Comparison of ENCODE assay signal across 9 cellular contexts in genomic region chr2:9234680-9235387, GRCh38. TPM values are rescaled to one million over a fixed set of nuclear protein-coding genes. Genes with fewer than 3 reads are reported as not detected.
A peak's percentile ranks its signal among the peaks of the same experiment; 100 is the strongest.
DNase-seq lines count a peak whose midpoint lies in the region; ATAC-seq and TF ChIP-seq lines count a peak whose summit lies in the region.
"Had no signal": no experiment of that assay in that cellular context is flagged by ENCODE, and none has a peak within 500 bp of the region (broad histone marks: within the 10 kb centered on the region; RNA-seq: fewer than 3 reads in every experiment).

No MANE protein-coding gene starts in this region.

- H4K20me1 ChIP-seq in BLaER1 = peaks cover 99% of the 10 kb centered on the region
- H4K20me1 ChIP-seq in PC-3 (ENCODE audit: low read length) = 0 out of 2 replicates have a peak, but pooled peaks cover 6% of the 10 kb centered on the region

- H3F3A ChIP-seq in PC-3 (ENCODE audit: low read length, unreplicated experiment) = peaks cover 9% of the 10 kb centered on the region

- CTCF ChIA-PET in PC-3 (lab: Charles Lee) = interaction anchor here (0.5 to 1.8 kb wide), 2 partner anchors 26 to 701 kb away, joined by 3 to 9 read pairs; no protein-coding TSS in a partner anchor

- no peaks in the 10 kb centered on the region for H3K36me3 Mint-ChIP-seq in endodermal cell (ENCODE audit: low read depth)
- peaks cover 4% of the 10 kb centered on the region for H3K36me3 Mint-ChIP-seq in nephron progenitor cell (ENCODE audit: low read depth)
- H3K36me3 Mint-ChIP-seq: stimulated activated naive B cell treated with anti-CD40 and anti-IgM and Interleukin-4, amounts not matched to agents 10 μg/mL and 1 μg/mL and 100 μg/mL, for 72 hours had no signal

- peak overlapping the region; percentile 78 for H3K27ac Mint-ChIP-seq in endodermal cell
- H3K27ac Mint-ChIP-seq in nephron progenitor cell = peak overlapping the region; percentile 80
- H3K27ac Mint-ChIP-seq: stimulated activated naive B cell treated with anti-CD40 and anti-IgM and Interleukin-4, amounts not matched to agents 10 μg/mL and 1 μg/mL and 100 μg/mL, for 72 hours had no signal

- H3K27ac ChIP-seq in BLaER1 (peak overlapping the region; percentile 49; the same call in 1 of the 2 replicates), PC-3 (ENCODE audit: low read length) (peak overlapping the region; percentile 96), endodermal cell (ENCODE audit: low read depth, low read length) (no peak overlapping the region)

- H3K4me3 ChIP-seq in BLaER1 = no peak overlapping the region
- peak overlapping the region; percentile 33 for H3K4me3 ChIP-seq in PC-3 (ENCODE audit: low read length)
- no peak overlapping the region for H3K4me3 ChIP-seq in endodermal cell (ENCODE audit: low read length)

- DNase-seq in PC-3 (peak; percentile 96), endodermal cell (no peak), nephron progenitor cell (no peak), GM10266 (ENCODE audit: extremely low spot score) (no peak), NCI-H2081 (lab: John Stamatoyannopoulos, UW) (no peak)
- DNase-seq in activated effector memory CD4-positive, alpha-beta T cell treated with Interleukin-2 at 50 U/mL for 16 hours = no peak
- DNase-seq: stimulated activated naive B cell treated with anti-CD40 and anti-IgM and Interleukin-4, amounts not matched to agents 10 μg/mL and 1 μg/mL and 100 μg/mL, for 72 hours had no signal

- WGBS in endodermal cell (ENCODE audit: insufficient coverage in 1 of 2, insufficient read length in 1 of 2), 2 experiments = 94% methylated on average over 9 to 12 of the region's 12 CpGs

- H3K4me1 ChIP-seq in BLaER1 = peaks cover 86% of the 10 kb centered on the region
- H3K4me1 ChIP-seq in PC-3 (ENCODE audit: insufficient read depth, low read length) = peaks cover 73% of the 10 kb centered on the region
- no peaks in the 10 kb centered on the region for H3K4me1 ChIP-seq in endodermal cell (ENCODE audit: control insufficient read depth, insufficient read depth, low read length)

- H2AFZ ChIP-seq in PC-3 (ENCODE audit: low read length) = peak overlapping the region; percentile 13

- peaks cover 92% of the 10 kb centered on the region for H3K79me2 ChIP-seq in PC-3 (ENCODE audit: low read length)

- H3K4me3 Mint-ChIP-seq in endodermal cell = no peak overlapping the region
- no peak overlapping the region for H3K4me3 Mint-ChIP-seq in nephron progenitor cell
- H3K4me3 Mint-ChIP-seq: stimulated activated naive B cell treated with anti-CD40 and anti-IgM and Interleukin-4, amounts not matched to agents 10 μg/mL and 1 μg/mL and 100 μg/mL, for 72 hours had no signal

- H3K27me3 ChIP-seq in BLaER1 (no peaks in the 10 kb centered on the region), PC-3 (ENCODE audit: low read length) (no peaks in the 10 kb centered on the region), endodermal cell (ENCODE audit: control insufficient read depth, insufficient read depth, low read length, poor library complexity, severe bottlenecking) (no peaks in the 10 kb centered on the region)

- no peaks in the 10 kb centered on the region for H3K9me2 ChIP-seq in PC-3 (replicated peaks; ENCODE audit: low read length)

- TF ChIP-seq CTCF in PC-3 (conservative IDR thresholded peaks at IDR 0.05; ENCODE audit: low read depth, low read length) (no peak), endodermal cell (conservative IDR thresholded peaks at IDR 0.05) (no peak), nephron progenitor cell (IDR thresholded peaks at IDR 0.05) (no peak), GM10266 (IDR thresholded peaks at IDR 0.05; ENCODE audit: control insufficient read depth, insufficient read depth, low read depth, missing control alignments) (no peak)

- intact Hi-C loops in PC-3 (cut with micrococcal nuclease) = loop anchor here (1.0 kb wide), 1 partner anchor 52 kb away; no protein-coding TSS in a partner anchor

- TSS peak; percentile 99 for BruUV-seq in PC-3 (replicated peaks; lab: Mats Ljungman, UMichigan)

- H3K27me3 Mint-ChIP-seq in endodermal cell (ENCODE audit: insufficient read depth) (peaks cover 16% of the 10 kb centered on the region), nephron progenitor cell (ENCODE audit: low read depth, poor library complexity) (no peaks in the 10 kb centered on the region)

- H3K9me3 Mint-ChIP-seq in endodermal cell (no peaks in the 10 kb centered on the region), nephron progenitor cell (no peaks in the 10 kb centered on the region)
- H3K9me3 Mint-ChIP-seq: stimulated activated naive B cell treated with anti-CD40 and anti-IgM and Interleukin-4, amounts not matched to agents 10 μg/mL and 1 μg/mL and 100 μg/mL, for 72 hours had no signal

- H3K9me3 ChIP-seq in BLaER1 (no peaks in the 10 kb centered on the region), PC-3 (ENCODE audit: low read length) (no peaks in the 10 kb centered on the region), endodermal cell (ENCODE audit: control insufficient read depth, low read length) (no peaks in the 10 kb centered on the region)

- peaks cover 13% of the 10 kb centered on the region for H3K4me1 Mint-ChIP-seq in endodermal cell
- H3K4me1 Mint-ChIP-seq in nephron progenitor cell = peaks cover 96% of the 10 kb centered on the region

- peak; percentile 87 for ATAC-seq in PC-3
- no peak for ATAC-seq in GM21360 (IDR thresholded peaks at IDR 0.05; ENCODE audit: unreplicated experiment)
- ATAC-seq: stimulated activated naive B cell treated with anti-CD40 and anti-IgM and Interleukin-4, amounts not matched to agents 10 μg/mL and 1 μg/mL and 100 μg/mL, for 72 hours had no signal

- H3K9ac ChIP-seq in BLaER1 (no peak overlapping the region), PC-3 (ENCODE audit: low read length) (peak overlapping the region; percentile 71), endodermal cell (ENCODE audit: extremely low read depth, low read length, poor library complexity, severe bottlenecking) (no peak overlapping the region)

- POLR2A ChIA-PET in PC-3 (lab: Charles Lee; ENCODE audit: unreplicated experiment) = interaction anchor here (0.6 to 1.2 kb wide), 4 partner anchors 27 to 78 kb away, joined by 3 read pairs; no protein-coding TSS in a partner anchor

- peaks cover 9% of the 10 kb centered on the region for H3K36me3 ChIP-seq in BLaER1
- peaks cover 8% of the 10 kb centered on the region; the same call in 1 of the 2 replicates for H3K36me3 ChIP-seq in PC-3 (ENCODE audit: low read depth, low read length)
- no peaks in the 10 kb centered on the region for H3K36me3 ChIP-seq in endodermal cell (ENCODE audit: control insufficient read depth, insufficient read depth, low read length)

- H3K4me2 ChIP-seq in BLaER1 (peak overlapping the region; percentile 64), PC-3 (ENCODE audit: low read length) (peak overlapping the region; percentile 78)

RNA-seq across cellular contexts. Expression of gene ASAP2, which starts 28.2 kb away (rescaled TPM):
- 25.2 and 34.5 TPM in 2 replicates for total RNA-seq in PC-3 (2014; rRNA removed)
- total RNA-seq in endodermal cell = 10 to 100 TPM; 11.8 to 20.4 TPM
- 45.7 TPM for polyA plus RNA-seq in endodermal cell (2013, experiment 1 of 2)
- 45.8 TPM for polyA plus RNA-seq in endodermal cell (2013, experiment 2 of 2)
